ENCODE assay signal across 9 cellular contexts in genomic region chr19:40089462-40089861, GRCh38. TPM values are rescaled to one million over a fixed set of nuclear protein-coding genes. Genes with fewer than 3 reads are reported as not detected.
A peak's percentile ranks its signal among the peaks of the same experiment; 100 is the strongest.
DNase-seq lines count a peak whose midpoint lies in the region; ATAC-seq and TF ChIP-seq lines count a peak whose summit lies in the region.
"Had no signal": no experiment of that assay in that cellular context is flagged by ENCODE, and none has a peak within 500 bp of the region (broad histone marks: within the 10 kb centered on the region; RNA-seq: fewer than 3 reads in every experiment).

No MANE protein-coding gene starts in this region.

- peak overlapping the region; percentile 95 for H3K27ac ChIP-seq in CD4-positive, CD25-positive, alpha-beta regulatory T cell (ENCODE audit: insufficient read depth, low read length, poor library complexity, severe bottlenecking)

- peaks cover 13% of the 10 kb centered on the region for H3K27me3 Mint-ChIP-seq in CD4-positive, CD25-positive, alpha-beta regulatory T cell
- H3K27me3 Mint-ChIP-seq in nephron progenitor cell (ENCODE audit: low read depth, poor library complexity) = peaks cover 14% of the 10 kb centered on the region

- DNase-seq in CD4-positive, CD25-positive, alpha-beta regulatory T cell = no peak
- DNase-seq in NT2/D1 (ENCODE audit: low read depth, low spot score) (no peak), nephron progenitor cell (no peak), COLO668 (lab: John Stamatoyannopoulos, UW; ENCODE audit: unreplicated experiment) (no peak), NCI-H82 treated with DMSO at 0.1 percent for 48 hours (lab: John Stamatoyannopoulos, UW; ENCODE audit: unreplicated experiment) (no peak)
- DNase-seq: amniotic stem cell had no signal

- TF ChIP-seq CTCF in nephron progenitor cell (IDR thresholded peaks at IDR 0.05) = no peak

- peaks cover 6% of the 10 kb centered on the region for H3K36me3 ChIP-seq in CD4-positive, CD25-positive, alpha-beta regulatory T cell (ENCODE audit: control insufficient read depth, insufficient read depth, low read length)
- no peaks in the 10 kb centered on the region for H3K36me3 ChIP-seq in NT2/D1 (ENCODE audit: insufficient read depth, insufficient read length, low read length)
- H3K36me3 ChIP-seq in endocrine pancreas (ENCODE audit: control insufficient read depth, insufficient read depth, low read length) = no peaks in the 10 kb centered on the region

- H3K27ac Mint-ChIP-seq in CD4-positive, CD25-positive, alpha-beta regulatory T cell = peak overlapping the region in 2 of 3 donors; percentile 98 to 100
- no peak overlapping the region for H3K27ac Mint-ChIP-seq in nephron progenitor cell

- no peak for ATAC-seq in CD4-positive, CD25-positive, alpha-beta regulatory T cell (ENCODE audit: low read depth in 2 of 2)
- no peak for ATAC-seq in GM19455 (IDR thresholded peaks at IDR 0.05; ENCODE audit: unreplicated experiment)
- ATAC-seq in GM18519 (IDR thresholded peaks at IDR 0.05; ENCODE audit: low FRiP score, unreplicated experiment) = no peak

- peaks cover 17% of the 10 kb centered on the region for H3K4me1 ChIP-seq in CD4-positive, CD25-positive, alpha-beta regulatory T cell (ENCODE audit: control insufficient read depth, insufficient read depth, low read length, poor library complexity, severe bottlenecking)
- H3K4me1 ChIP-seq in NT2/D1 (ENCODE audit: insufficient read depth, insufficient read length) = no peaks in the 10 kb centered on the region
- H3K4me1 ChIP-seq in endocrine pancreas (ENCODE audit: control insufficient read depth, insufficient read depth, low read length) = peaks cover 8% of the 10 kb centered on the region

- no peaks in the 10 kb centered on the region for H3K27me3 ChIP-seq in CD4-positive, CD25-positive, alpha-beta regulatory T cell (ENCODE audit: control insufficient read depth, insufficient read depth, low read length)
- H3K27me3 ChIP-seq in NT2/D1 (ENCODE audit: insufficient read depth, insufficient read length) (no peaks in the 10 kb centered on the region), endocrine pancreas (ENCODE audit: control insufficient read depth, insufficient read depth, low read length) (no peaks in the 10 kb centered on the region)

- peaks cover 34 to 51% (median 40%) of the 10 kb centered on the region in 4 donors for H3K4me1 Mint-ChIP-seq in CD4-positive, CD25-positive, alpha-beta regulatory T cell
- H3K4me1 Mint-ChIP-seq in nephron progenitor cell = peaks cover 22% of the 10 kb centered on the region

- H3K9ac ChIP-seq in NT2/D1 (ENCODE audit: insufficient read length, low read depth) = no peak overlapping the region
- no peak overlapping the region for H3K9ac ChIP-seq in endocrine pancreas (ENCODE audit: control insufficient read depth, insufficient read depth, low read length)

- peaks cover 0 to 2% (median 0%) of the 10 kb centered on the region in 7 donors for H3K9me3 Mint-ChIP-seq in CD4-positive, CD25-positive, alpha-beta regulatory T cell
- H3K9me3 Mint-ChIP-seq in nephron progenitor cell = peaks cover 43% of the 10 kb centered on the region

- peak overlapping the region; percentile 95 for H3K4me3 ChIP-seq in CD4-positive, CD25-positive, alpha-beta regulatory T cell (ENCODE audit: low read depth, low read length)
- H3K4me3 ChIP-seq in NT2/D1 (ENCODE audit: insufficient read length, low read depth) (peak overlapping the region; percentile 88), endocrine pancreas (ENCODE audit: control insufficient read depth, insufficient read depth, low read length) (peak overlapping the region; percentile 90)

- H3K4me3 Mint-ChIP-seq in CD4-positive, CD25-positive, alpha-beta regulatory T cell = peak overlapping the region; percentile 93 to 100 (median 99)
- peak overlapping the region; percentile 100 for H3K4me3 Mint-ChIP-seq in nephron progenitor cell

- peaks cover 18% of the 10 kb centered on the region for H3K36me3 Mint-ChIP-seq in CD4-positive, CD25-positive, alpha-beta regulatory T cell
- H3K36me3 Mint-ChIP-seq in nephron progenitor cell (ENCODE audit: low read depth) = peaks cover 42% of the 10 kb centered on the region

- no peaks in the 10 kb centered on the region for H3K9me3 ChIP-seq in CD4-positive, CD25-positive, alpha-beta regulatory T cell (ENCODE audit: control insufficient read depth in 2 of 2, low read length in 2 of 2)
- no peaks in the 10 kb centered on the region for H3K9me3 ChIP-seq in NT2/D1 (ENCODE audit: insufficient read depth, low read length)
- no peaks in the 10 kb centered on the region for H3K9me3 ChIP-seq in endocrine pancreas (ENCODE audit: control insufficient read depth, low read length)

RNA-seq across cellular contexts. Expression of gene ZNF780A, which starts 1.3 kb away (rescaled TPM):
- 10.4 TPM for total RNA-seq in CD4-positive, CD25-positive, alpha-beta regulatory T cell
- 10 to 100 TPM; 10.9 to 19.1 (median 13.4) TPM for polyA plus RNA-seq in CD4-positive, CD25-positive, alpha-beta regulatory T cell

RNA-seq across cellular contexts. Expression of gene ZNF780B, which starts 33.4 kb away (rescaled TPM):
- 10.7 TPM for total RNA-seq in CD4-positive, CD25-positive, alpha-beta regulatory T cell
- 10 to 100 TPM in 1 of 4 donors, 1 to 10 TPM in 3; 6.4 to 15.5 (median 7.1) TPM for polyA plus RNA-seq in CD4-positive, CD25-positive, alpha-beta regulatory T cell
